9 cellular contexts compared by ENCODE assay signal in the genomic region with DNA sequence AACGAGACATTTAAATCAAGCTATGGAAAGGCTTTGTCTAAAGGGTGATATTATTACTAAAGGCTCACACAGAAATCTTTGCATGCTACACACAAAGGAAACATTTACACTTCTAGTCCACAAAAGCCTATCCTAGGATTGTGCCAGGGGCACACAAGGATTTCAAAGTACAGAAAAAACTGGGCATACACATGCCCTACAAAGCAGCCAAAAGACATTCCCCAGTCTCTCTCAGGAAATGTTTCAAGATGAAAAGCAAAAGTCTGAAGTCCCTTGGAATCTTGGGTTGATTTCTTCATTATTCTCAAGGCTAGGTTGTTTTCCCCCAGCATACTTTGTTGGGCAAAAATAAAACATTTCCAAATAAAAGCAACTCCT. TPM values are rescaled to one million over a fixed set of nuclear protein-coding genes. Genes with fewer than 3 reads are reported as not detected.
DNase-seq lines count a peak whose midpoint lies in the region; ATAC-seq and TF ChIP-seq lines count a peak whose summit lies in the region.
"Had no signal": no experiment of that assay in that cellular context is flagged by ENCODE, and none has a peak within 500 bp of the region (broad histone marks: within the 10 kb centered on the region; RNA-seq: fewer than 3 reads in every experiment).

No MANE protein-coding gene starts in this region.

- no peaks in the 10 kb centered on the region for H3K9me3 Mint-ChIP-seq in activated CD4-positive, alpha-beta memory T cell treated with anti-CD3 and anti-CD28 coated beads for 36 hours

- peaks cover 66% of the 10 kb centered on the region for H3K79me2 ChIP-seq in smooth muscle cell (ENCODE audit: low read depth)

- H3K9me3 ChIP-seq in iPS DF 6.9 (ENCODE audit: control insufficient read depth, insufficient read depth, low read length): no peaks in the 10 kb centered on the region
- no peaks in the 10 kb centered on the region for H3K9me3 ChIP-seq in smooth muscle cell (replicated peaks; ENCODE audit: low read depth)

- no peaks in the 10 kb centered on the region for H3K27me3 Mint-ChIP-seq in activated CD4-positive, alpha-beta memory T cell treated with anti-CD3 and anti-CD28 coated beads for 36 hours

- peaks cover 60% of the 10 kb centered on the region for H4K20me1 ChIP-seq in smooth muscle cell (ENCODE audit: low read depth)

- CTCF ChIA-PET in activated CD4-positive, alpha-beta memory T cell treated with anti-CD3 and anti-CD28 coated beads for 36 hours (lab: Charles Lee): interaction anchor here (0.5 to 2.4 kb wide), 4 partner anchors 32 to 1080 kb away, joined by 3 to 8 read pairs (median 4); no protein-coding TSS in a partner anchor

- POLR2A ChIA-PET in activated CD4-positive, alpha-beta memory T cell treated with anti-CD3 and anti-CD28 coated beads for 36 hours (lab: Charles Lee): interaction anchor here (0.7 to 2.6 kb wide), 6 partner anchors 14 to 548 kb away, joined by 3 to 12 read pairs (median 6); no protein-coding TSS in a partner anchor

- peak overlapping the region; percentile 86 for H3K4me3 Mint-ChIP-seq in activated CD4-positive, alpha-beta memory T cell treated with anti-CD3 and anti-CD28 coated beads for 36 hours

- WGBS in iPS DF 6.9 (ENCODE audit: insufficient coverage, insufficient read length): no CpG with 5 or more reads among the region's 1 CpG
- WGBS in smooth muscle cell (ENCODE audit: low lambda C conversion rate): 10% methylated on average over 1 of the region's 1 CpG

- H3F3A ChIP-seq in smooth muscle cell (ENCODE audit: low read depth): peaks cover 12% of the 10 kb centered on the region

- H3K36me3 ChIP-seq in iPS DF 6.9 (ENCODE audit: control insufficient read depth, insufficient read depth, low read length) (no peaks in the 10 kb centered on the region), smooth muscle cell (ENCODE audit: low read depth) (no peaks in the 10 kb centered on the region)

- H3K4me3 ChIP-seq in iPS DF 6.9 (ENCODE audit: low read length) (peak overlapping the region; percentile 71; the same call in 1 of the 2 replicates), smooth muscle cell (peak overlapping the region; percentile 88)

- no peaks in the 10 kb centered on the region for H3K27me3 ChIP-seq in iPS DF 6.9 (ENCODE audit: control insufficient read depth, insufficient read depth, low read length)
- H3K27me3 ChIP-seq in smooth muscle cell (ENCODE audit: low read depth): no peaks in the 10 kb centered on the region

- H2AFZ ChIP-seq in smooth muscle cell (ENCODE audit: low read depth): no peak overlapping the region

- peak; percentile 46 for DNase-seq in DMS 273 (lab: John Stamatoyannopoulos, UW; ENCODE audit: unreplicated experiment)
- DNase-seq in DMS 273 treated with DMSO at 0.1 percent for 48 hours (lab: John Stamatoyannopoulos, UW): no peak
- no peak for DNase-seq in activated CD4-positive, alpha-beta memory T cell treated with anti-CD3 and anti-CD28 coated beads for 36 hours
- no peak for DNase-seq in iPS DF 6.9 (ENCODE audit: low read depth, low spot score)
- DNase-seq in smooth muscle cell (lab: John Stamatoyannopoulos, UW; ENCODE audit: unreplicated experiment): no peak
- no peak for DNase-seq in NCI-H2196 (lab: John Stamatoyannopoulos, UW; ENCODE audit: unreplicated experiment)
- DNase-seq in ecto neural progenitor cell (ENCODE audit: low spot score): no peak
- DNase-seq: 8988T had no signal

- peaks cover 22% of the 10 kb centered on the region for H3K36me3 Mint-ChIP-seq in activated CD4-positive, alpha-beta memory T cell treated with anti-CD3 and anti-CD28 coated beads for 36 hours

- peak overlapping the region; percentile 91 for H3K27ac Mint-ChIP-seq in activated CD4-positive, alpha-beta memory T cell treated with anti-CD3 and anti-CD28 coated beads for 36 hours

- no peak for ATAC-seq in HG02970 (IDR thresholded peaks at IDR 0.05; ENCODE audit: low FRiP score, unreplicated experiment)

- H3K4me1 Mint-ChIP-seq in activated CD4-positive, alpha-beta memory T cell treated with anti-CD3 and anti-CD28 coated beads for 36 hours (ENCODE audit: low read depth): peaks cover 47% of the 10 kb centered on the region

- intact Hi-C loops in activated CD4-positive, alpha-beta memory T cell treated with anti-CD3 and anti-CD28 coated beads for 36 hours (cut with micrococcal nuclease): loop anchor here (1.0 to 5.0 kb wide), 7 partner anchors 8 to 518 kb away; a partner anchor contains a TSS

- TF ChIP-seq CTCF in smooth muscle cell (IDR thresholded peaks at IDR 0.05; ENCODE audit: borderline replicate concordance, insufficient read depth, poor library complexity, severe bottlenecking): no peak

- peak overlapping the region; percentile 100 for H3K4me2 ChIP-seq in smooth muscle cell

- peak overlapping the region; percentile 97 for H3K9ac ChIP-seq in smooth muscle cell (ENCODE audit: low read depth)

- no peaks in the 10 kb centered on the region for H3K4me1 ChIP-seq in iPS DF 6.9 (ENCODE audit: control insufficient read depth, insufficient read depth, low read length)
- peaks cover 26% of the 10 kb centered on the region for H3K4me1 ChIP-seq in smooth muscle cell (ENCODE audit: low read depth)

- H3K27ac ChIP-seq in iPS DF 6.9 (ENCODE audit: low read length) (no peak overlapping the region), smooth muscle cell (ENCODE audit: low read depth) (peak overlapping the region; percentile 96)

RNA-seq across cellular contexts. Expression of a gene that starts 1.7 kb away (rescaled TPM):
- 10 to 100 TPM; 45.7 to 46.0 TPM for total RNA-seq in activated CD4-positive, alpha-beta memory T cell treated with anti-CD3 and anti-CD28 coated beads for 36 hours
- total RNA-seq in smooth muscle cell: 29.5 and 29.6 TPM in 2 replicates
- 50.5 and 60.3 TPM in 2 replicates for polyA plus RNA-seq in smooth muscle cell
